ENCODE assay signal across 1 cellular context in the genomic region with DNA sequence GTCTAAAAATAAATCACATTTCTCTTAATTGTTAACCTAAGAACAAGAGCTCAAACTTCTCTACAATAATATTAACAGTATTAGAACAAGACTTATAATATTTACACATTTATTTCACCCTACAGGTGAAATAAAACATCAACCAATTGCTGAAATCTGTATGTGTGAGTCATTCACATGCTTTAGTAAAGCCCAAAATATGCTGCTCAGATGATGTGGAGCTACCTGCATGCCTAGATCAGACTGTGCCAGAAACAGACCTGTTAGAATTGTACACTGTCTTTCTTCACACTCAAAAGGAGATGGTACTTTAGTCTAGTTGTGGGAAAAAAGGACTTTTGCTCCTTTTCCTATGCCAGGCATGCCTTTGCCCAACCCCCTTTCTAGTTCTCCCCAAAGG.
TF ChIP-seq lines count a peak whose summit lies in the region.

No MANE protein-coding gene starts in this region.

TF ChIP-seq in HCT116, 20 proteins besides CTCF, POLR2A, EP300 and RAD21 (continued from another document):
- TF ChIP-seq SP1 (IDR thresholded peaks at IDR 0.05; ENCODE audit: low read depth), result peak; percentile 22; the same call in 1 of the 2 replicates
- no peak for TF ChIP-seq POLR2AphosphoS5 (IDR thresholded peaks at IDR 0.05; ENCODE audit: low read depth, low read length)
- TF ChIP-seq SIN3A (IDR thresholded peaks at IDR 0.05; ENCODE audit: low read depth), result no peak
- TF ChIP-seq SRF (IDR thresholded peaks at IDR 0.05; ENCODE audit: low read depth), result 0 out of 2 replicates have a peak, but pooled peaks have one; percentile 7
- TF ChIP-seq, protein P1, sequence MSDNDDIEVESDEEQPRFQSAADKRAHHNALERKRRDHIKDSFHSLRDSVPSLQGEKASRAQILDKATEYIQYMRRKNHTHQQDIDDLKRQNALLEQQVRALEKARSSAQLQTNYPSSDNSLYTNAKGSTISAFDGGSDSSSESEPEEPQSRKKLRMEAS (IDR thresholded peaks at IDR 0.05), result peak; percentile 8; the same call in 1 of the 2 replicates
- TF ChIP-seq FOSL1 (IDR thresholded peaks at IDR 0.05; ENCODE audit: low read depth), result peak; percentile 71
- 0 out of 2 replicates have a peak, but pooled peaks have one; percentile 44 for TF ChIP-seq CBX3 (IDR thresholded peaks at IDR 0.05; ENCODE audit: low read depth)
- TF ChIP-seq JUND (IDR thresholded peaks at IDR 0.05), result peak; percentile 59
- TF ChIP-seq, protein P2, sequence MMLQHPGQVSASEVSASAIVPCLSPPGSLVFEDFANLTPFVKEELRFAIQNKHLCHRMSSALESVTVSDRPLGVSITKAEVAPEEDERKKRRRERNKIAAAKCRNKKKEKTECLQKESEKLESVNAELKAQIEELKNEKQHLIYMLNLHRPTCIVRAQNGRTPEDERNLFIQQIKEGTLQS (IDR thresholded peaks at IDR 0.05), result no peak
- no peak for TF ChIP-seq EZH2 (IDR thresholded peaks at IDR 0.05)
